ENCODE assay signal across 22 cellular contexts in the genomic region with DNA sequence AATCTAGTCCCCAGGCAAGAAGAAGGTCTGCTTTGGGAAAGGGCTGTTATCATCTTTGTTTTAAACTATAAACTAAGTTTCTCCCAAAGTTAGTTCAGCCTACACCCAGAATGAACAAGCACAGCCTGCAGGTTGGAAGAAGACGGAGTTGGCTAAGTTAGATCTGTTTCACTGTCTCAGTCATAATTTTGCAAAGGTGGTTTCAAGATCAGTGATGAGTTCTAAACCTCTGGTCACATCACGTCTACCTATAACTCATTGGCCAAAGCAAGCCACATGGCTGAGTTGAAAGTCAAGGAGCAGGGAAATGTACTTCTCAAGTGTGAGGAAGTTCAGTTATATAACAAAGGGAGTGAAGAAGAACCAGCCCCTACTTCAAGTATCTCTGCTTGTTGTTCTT.
"Had no signal": no experiment of that assay in that cellular context is flagged by ENCODE, and none has a peak within 500 bp of the region (broad histone marks: within the 10 kb centered on the region; RNA-seq: fewer than 3 reads in every experiment).

No MANE protein-coding gene starts in this region.

- H3K9me3 Mint-ChIP-seq: memory B cell; nephron; stimulated activated memory B cell treated with anti-CD40 and anti-IgM and Interleukin-4, amounts not matched to agents 10 μg/mL and 1 μg/mL and 100 μg/mL, for 72 hours; stimulated activated naive CD8-positive, alpha-beta T cell treated with anti-CD3 and anti-CD28 coated beads, Interleukin-15, Interleukin-2, amounts not matched to agents 100 ng/mL and 50 ng/mL, for 24 hours had no signal

- H3K27me3 Mint-ChIP-seq: progenitor cell of endocrine pancreas had no signal

- H3K27ac Mint-ChIP-seq: endodermal cell; memory B cell; mesothelial cell of epicardium; nephron; progenitor cell of endocrine pancreas; stimulated activated memory B cell treated with anti-CD40 and anti-IgM and Interleukin-4, amounts not matched to agents 10 μg/mL and 1 μg/mL and 100 μg/mL, for 72 hours; stimulated activated naive CD8-positive, alpha-beta T cell treated with anti-CD3 and anti-CD28 coated beads, Interleukin-15, Interleukin-2, amounts not matched to agents 100 ng/mL and 50 ng/mL, for 24 hours had no signal

- DNase-seq: dermis blood vessel endothelial cell, endodermal cell, erythroblast, foreskin keratinocyte, head of caudate nucleus, kidney, left cardiac atrium, left ventricle myocardium inferior, lower lobe of right lung, occipital lobe, pancreas, right cardiac atrium, small intestine, tibial artery, upper lobe of left lung, uterus had no signal

- ATAC-seq: foreskin keratinocyte; left cardiac atrium; lower lobe of right lung; pancreas; right cardiac atrium; stimulated activated memory B cell treated with anti-CD40 and anti-IgM and Interleukin-4, amounts not matched to agents 10 μg/mL and 1 μg/mL and 100 μg/mL, for 72 hours had no signal

- H3K4me1 Mint-ChIP-seq: memory B cell; mesothelial cell of epicardium; nephron; stimulated activated memory B cell treated with anti-CD40 and anti-IgM and Interleukin-4, amounts not matched to agents 10 μg/mL and 1 μg/mL and 100 μg/mL, for 72 hours had no signal

- H3K4me3 Mint-ChIP-seq: endodermal cell; memory B cell; mesothelial cell of epicardium; nephron; stimulated activated memory B cell treated with anti-CD40 and anti-IgM and Interleukin-4, amounts not matched to agents 10 μg/mL and 1 μg/mL and 100 μg/mL, for 72 hours; stimulated activated naive CD8-positive, alpha-beta T cell treated with anti-CD3 and anti-CD28 coated beads, Interleukin-15, Interleukin-2, amounts not matched to agents 100 ng/mL and 50 ng/mL, for 24 hours had no signal

- H3K36me3 Mint-ChIP-seq: memory B cell; mesothelial cell of epicardium; stimulated activated memory B cell treated with anti-CD40 and anti-IgM and Interleukin-4, amounts not matched to agents 10 μg/mL and 1 μg/mL and 100 μg/mL, for 72 hours had no signal
